Comparison of ENCODE assay signal across 11 cellular contexts in genomic region chr1:150615346-150616201, GRCh38. TPM values are rescaled to one million over a fixed set of nuclear protein-coding genes. Genes with fewer than 3 reads are reported as not detected.
DNase-seq lines count a peak whose midpoint lies in the region; ATAC-seq and FAIRE-seq lines count a peak whose summit lies in the region.
"Had no signal": no experiment of that assay in that cellular context is flagged by ENCODE, and none has a peak within 500 bp of the region (broad histone marks: within the 10 kb centered on the region; RNA-seq: fewer than 3 reads in every experiment).

No MANE protein-coding gene starts in this region.

- DNase-seq in activated CD4-positive, alpha-beta T cell treated with anti-CD3 and anti-CD28 coated beads for 48 hours = peak; percentile 32
- no peak for DNase-seq in activated CD4-positive, alpha-beta T cell treated with anti-CD3 and anti-CD28 coated beads, Interleukin-2, amount 50 U/mL, for 4 hours
- peak; percentile 17 for DNase-seq in RPMI7951 (ENCODE audit: low read depth)
- peak in 1 of 3 experiments; percentile 31 for DNase-seq in effector memory CD8-positive, alpha-beta T cell
- no peak for DNase-seq in stimulated activated naive B cell treated with anti-CD40 and anti-IgM and Interleukin-4, amounts not matched to agents 10 μg/mL and 1 μg/mL and 100 μg/mL, for 72 hours
- DNase-seq in urothelium cell line (ENCODE audit: low spot score) = no peak
- DNase-seq in Right ventricle myocardium inferior (ENCODE audit: missing footprints) = no peak
- DNase-seq: SJCRH30, testis had no signal

- H3K9me3 Mint-ChIP-seq in effector memory CD8-positive, alpha-beta T cell = no peaks in the 10 kb centered on the region
- H3K9me3 Mint-ChIP-seq in stimulated activated naive B cell treated with anti-CD40 and anti-IgM and Interleukin-4, amounts not matched to agents 10 μg/mL and 1 μg/mL and 100 μg/mL, for 72 hours = no peaks in the 10 kb centered on the region

- peak overlapping the region; percentile 59 to 67 for H3K4me3 Mint-ChIP-seq in effector memory CD8-positive, alpha-beta T cell
- peak overlapping the region in 1 of 2 donors; percentile 40 for H3K4me3 Mint-ChIP-seq in stimulated activated naive B cell treated with anti-CD40 and anti-IgM and Interleukin-4, amounts not matched to agents 10 μg/mL and 1 μg/mL and 100 μg/mL, for 72 hours

- H3K36me3 Mint-ChIP-seq in effector memory CD8-positive, alpha-beta T cell (ENCODE audit: insufficient read depth) = peaks cover 72% of the 10 kb centered on the region
- peaks cover 31 to 55% of the 10 kb centered on the region in 2 donors for H3K36me3 Mint-ChIP-seq in stimulated activated naive B cell treated with anti-CD40 and anti-IgM and Interleukin-4, amounts not matched to agents 10 μg/mL and 1 μg/mL and 100 μg/mL, for 72 hours

- no peaks in the 10 kb centered on the region for H3K27me3 Mint-ChIP-seq in effector memory CD8-positive, alpha-beta T cell
- H3K27me3 Mint-ChIP-seq in stimulated activated naive B cell treated with anti-CD40 and anti-IgM and Interleukin-4, amounts not matched to agents 10 μg/mL and 1 μg/mL and 100 μg/mL, for 72 hours = no peaks in the 10 kb centered on the region

- intact Hi-C loops in Right ventricle myocardium inferior (cut with DNase I) = no loop called here

- peak; percentile 26 for ATAC-seq in effector memory CD8-positive, alpha-beta T cell (replicated peaks)
- no peak for ATAC-seq in stimulated activated naive B cell treated with anti-CD40 and anti-IgM and Interleukin-4, amounts not matched to agents 10 μg/mL and 1 μg/mL and 100 μg/mL, for 72 hours (replicated peaks)
- ATAC-seq in Right ventricle myocardium inferior = no peak
- no peak for ATAC-seq in GM21576 (IDR thresholded peaks at IDR 0.05; ENCODE audit: unreplicated experiment)
- ATAC-seq: esophagus mucosa had no signal

- peaks cover 51 to 59% of the 10 kb centered on the region in 2 donors for H3K4me1 Mint-ChIP-seq in effector memory CD8-positive, alpha-beta T cell (ENCODE audit: low read depth in 2 of 2)
- peaks cover 48 to 74% of the 10 kb centered on the region in 2 donors for H3K4me1 Mint-ChIP-seq in stimulated activated naive B cell treated with anti-CD40 and anti-IgM and Interleukin-4, amounts not matched to agents 10 μg/mL and 1 μg/mL and 100 μg/mL, for 72 hours

- peak overlapping the region; percentile 89 to 99 for H3K27ac Mint-ChIP-seq in effector memory CD8-positive, alpha-beta T cell
- H3K27ac Mint-ChIP-seq in stimulated activated naive B cell treated with anti-CD40 and anti-IgM and Interleukin-4, amounts not matched to agents 10 μg/mL and 1 μg/mL and 100 μg/mL, for 72 hours = peak overlapping the region; percentile 73

- no peak for FAIRE-seq in urothelium cell line (lab: Jason Lieb, UNC)

RNA-seq across cellular contexts. Expression of gene ENSA, which starts 13.8 kb away (rescaled TPM):
- total RNA-seq in RPMI7951 (2014; rRNA removed; shearing (Covaris generic)) = 75.2 and 85.5 TPM in 2 replicates
- total RNA-seq in Right ventricle myocardium inferior = 131 TPM

RNA-seq across cellular contexts. Expression of gene MCL1, which starts 36.2 kb away (rescaled TPM):
- 119 and 124 TPM in 2 replicates for total RNA-seq in RPMI7951 (2014; rRNA removed; shearing (Covaris generic))
- 99.7 TPM for total RNA-seq in Right ventricle myocardium inferior

Comparison
In these comparisons a context has a peak if more than half of its experiments do, and no peak if none do; other contexts are left out.
1. DNase-seq: peak in activated CD4-positive, alpha-beta T cell treated with anti-CD3 and anti-CD28 coated beads for 48 hours (single experiment) and RPMI7951 (single experiment); none in activated CD4-positive, alpha-beta T cell treated with anti-CD3 and anti-CD28 coated beads, Interleukin-2, amount 50 U/mL, for 4 hours (0 of 2), stimulated activated naive B cell treated with anti-CD40 and anti-IgM and Interleukin-4, amounts not matched to agents 10 μg/mL and 1 μg/mL and 100 μg/mL, for 72 hours (single experiment), urothelium cell line (single experiment) and Right ventricle myocardium inferior (single experiment).